Comparison of ENCODE assay signal across 18 cellular contexts in genomic region chr3:10972359-10972758, GRCh38. TPM values are rescaled to one million over a fixed set of nuclear protein-coding genes. Genes with fewer than 3 reads are reported as not detected.
A peak's percentile ranks its signal among the peaks of the same experiment; 100 is the strongest.
DNase-seq lines count a peak whose midpoint lies in the region; ATAC-seq, FAIRE-seq and TF ChIP-seq lines count a peak whose summit lies in the region.
"Had no signal": no experiment of that assay in that cellular context is flagged by ENCODE, and none has a peak within 500 bp of the region (broad histone marks: within the 10 kb centered on the region; RNA-seq: fewer than 3 reads in every experiment).

No MANE protein-coding gene starts in this region.

- no peak for TF ChIP-seq POLR2A in IMR-90 (IDR thresholded peaks at IDR 0.05; ENCODE audit: low read depth, low read length)

- H3K9me2 ChIP-seq in hepatocyte (replicated peaks; ENCODE audit: insufficient read depth): no peaks in the 10 kb centered on the region

- H2AFZ ChIP-seq in IMR-90 (replicated peaks; ENCODE audit: low read length, poor library complexity) (peak overlapping the region; percentile 62), neuronal stem cell (ENCODE audit: low read length) (no peak overlapping the region), hepatocyte (no peak overlapping the region)
- H2AFZ ChIP-seq: GM23248 had no signal

- peaks cover 23% of the 10 kb centered on the region for H3K27me3 ChIP-seq in IMR-90 (ENCODE audit: control insufficient read depth, insufficient read depth, low read length)
- peaks cover 0 to 4% (median 0%) of the 10 kb centered on the region in 3 experiments for H3K27me3 ChIP-seq in neuronal stem cell (ENCODE audit: control insufficient read depth in 3 of 3, insufficient read depth in 3 of 3, low read depth in 1 of 3, low read length in 3 of 3)
- peaks cover 31% of the 10 kb centered on the region for H3K27me3 ChIP-seq in hepatocyte
- H3K27me3 ChIP-seq: BLaER1 treated with 17β-estradiol and CSF1 and Interleukin-3, amounts not matched to agents 10 nM and 100 nM had no signal

- H3K4me3 ChIP-seq in IMR-90 (ENCODE audit: insufficient read depth, low read depth, low read length): no peak overlapping the region
- no peak overlapping the region for H3K4me3 ChIP-seq in kidney (ENCODE audit: low read length in 2 of 2)
- H3K4me3 ChIP-seq in neuronal stem cell (ENCODE audit: low read length in 2 of 2): peak overlapping the region in 1 of 2 donors; percentile 49
- H3K4me3 ChIP-seq in hepatocyte: no peak overlapping the region
- H3K4me3 ChIP-seq: BLaER1 treated with 17β-estradiol and CSF1 and Interleukin-3, amounts not matched to agents 10 nM and 100 nM; GM23248 had no signal

- no peak overlapping the region for H2BK20ac ChIP-seq in IMR-90 (ENCODE audit: low read depth, low read length)

- H3K23ac ChIP-seq in IMR-90 (ENCODE audit: low read depth, low read length) (no peak overlapping the region), neuronal stem cell (ENCODE audit: low read depth, low read length, poor library complexity) (peak overlapping the region; percentile 38)

- H2BK5ac ChIP-seq in IMR-90 (ENCODE audit: low read depth, low read length, poor library complexity, severe bottlenecking) (no peak overlapping the region), neuronal stem cell (ENCODE audit: low read length) (no peak overlapping the region)

- H2AK9ac ChIP-seq in IMR-90 (replicated peaks; ENCODE audit: low read depth, low read length, poor library complexity): no peak overlapping the region

- H3K18ac ChIP-seq in IMR-90 (ENCODE audit: low read depth, low read length): no peak overlapping the region
- no peak overlapping the region for H3K18ac ChIP-seq in neuronal stem cell (ENCODE audit: low read length)

- H3K9me1 ChIP-seq in IMR-90 (ENCODE audit: insufficient read depth, low read length): no peaks in the 10 kb centered on the region; the same call in 1 of the 2 replicates

- no peak for ATAC-seq in IMR-90 (ENCODE audit: low read depth)
- no peak for ATAC-seq in HG02610 (IDR thresholded peaks at IDR 0.05; ENCODE audit: unreplicated experiment)
- ATAC-seq in HG02588 (IDR thresholded peaks at IDR 0.05; ENCODE audit: unreplicated experiment): no peak

- DNase-seq in IMR-90 (no peak), kidney (peak; percentile 28), neuronal stem cell (ENCODE audit: low spot score) (no peak), hepatocyte (ENCODE audit: low spot score) (no peak)
- no peak for DNase-seq in activated CD4-positive, alpha-beta T cell treated with anti-CD3 and anti-CD28 coated beads, Interleukin-2, amount 10 ng/mL, durations not matched to agents 7 days and 5 days
- DNase-seq: ACHN; CD4-positive, CD25-positive, alpha-beta regulatory T cell; DMS53; GF-D8; GM23248; H7 had no signal

- H4K8ac ChIP-seq in IMR-90 (ENCODE audit: low read depth in 2 of 2, low read length in 2 of 2) (no peak overlapping the region), neuronal stem cell (ENCODE audit: low read depth, low read length) (no peak overlapping the region)

- H3K27ac ChIP-seq in IMR-90 (ENCODE audit: insufficient read depth, low read length): no peak overlapping the region
- H3K27ac ChIP-seq in kidney (ENCODE audit: low read depth in 2 of 2, low read length in 2 of 2): no peak overlapping the region
- H3K27ac ChIP-seq in neuronal stem cell (replicated peaks; ENCODE audit: low read length): no peak overlapping the region
- no peak overlapping the region for H3K27ac ChIP-seq in hepatocyte
- H3K27ac ChIP-seq: BLaER1 treated with 17β-estradiol and CSF1 and Interleukin-3, amounts not matched to agents 10 nM and 100 nM; GM23248 had no signal

- no peaks in the 10 kb centered on the region for H3K79me1 ChIP-seq in IMR-90 (ENCODE audit: low read depth in 1 of 2, low read length in 2 of 2)
- no peaks in the 10 kb centered on the region for H3K79me1 ChIP-seq in neuronal stem cell (ENCODE audit: low read depth, low read length)

- no peaks in the 10 kb centered on the region for H3K4me1 Mint-ChIP-seq in activated CD4-positive, alpha-beta T cell treated with anti-CD3 and anti-CD28 coated beads, Interleukin-2, amount 10 ng/mL, durations not matched to agents 7 days and 5 days
- H3K4me1 Mint-ChIP-seq: CD4-positive, CD25-positive, alpha-beta regulatory T cell had no signal

- no peak for FAIRE-seq in kidney (lab: Jason Lieb, UNC)
- FAIRE-seq: GM18507, HepG2 had no signal

- intact Hi-C loops in IMR-90 (cut with micrococcal nuclease) (no loop called here), kidney (cut with DNase I) (no loop called here)

- H3K4me3 Mint-ChIP-seq in activated CD4-positive, alpha-beta T cell treated with anti-CD3 and anti-CD28 coated beads, Interleukin-2, amount 10 ng/mL, durations not matched to agents 7 days and 5 days: no peak overlapping the region
- H3K4me3 Mint-ChIP-seq: CD4-positive, CD25-positive, alpha-beta regulatory T cell had no signal

- H3K4ac ChIP-seq in IMR-90 (ENCODE audit: low read depth, low read length) (no peak overlapping the region), neuronal stem cell (ENCODE audit: low read length) (no peak overlapping the region)

- H2BK12ac ChIP-seq in neuronal stem cell (ENCODE audit: low read length): no peak overlapping the region

- WGBS in IMR-90 (ENCODE audit: extremely low coverage in 2 of 2, insufficient read length in 1 of 2), 2 experiments: 7% methylated on average over 2 of the region's 6 CpGs; no CpG with 5 or more reads in 1 of the 2 experiments
- WGBS in neuronal stem cell (ENCODE audit: extremely low coverage in 2 of 2, insufficient read length in 2 of 2, insufficient replicate concordance in 1 of 2), 2 donors: no CpG with 5 or more reads among the region's 6 CpGs
- 60% methylated on average over 6 of the region's 6 CpGs for WGBS in hepatocyte (ENCODE audit: low lambda C conversion rate, missing lambda C conversion rate)

- no peak for TF ChIP-seq RAD21 in IMR-90 (IDR thresholded peaks at IDR 0.05; ENCODE audit: low read length)

- no peaks in the 10 kb centered on the region for H3K79me2 ChIP-seq in hepatocyte

- BruUV-seq in IMR-90 (replicated peaks; lab: Mats Ljungman, UMichigan): no TSS peak

- H3K36me3 Mint-ChIP-seq in activated CD4-positive, alpha-beta T cell treated with anti-CD3 and anti-CD28 coated beads, Interleukin-2, amount 10 ng/mL, durations not matched to agents 7 days and 5 days (ENCODE audit: low read depth): no peaks in the 10 kb centered on the region
- H3K36me3 Mint-ChIP-seq: CD4-positive, CD25-positive, alpha-beta regulatory T cell had no signal

- no peak overlapping the region for H2AK5ac ChIP-seq in IMR-90 (ENCODE audit: low read depth, low read length)
- H2AK5ac ChIP-seq in neuronal stem cell (ENCODE audit: low read depth, low read length): no peak overlapping the region

- TF ChIP-seq CTCF in IMR-90 (conservative IDR thresholded peaks at IDR 0.05; ENCODE audit: low read depth, low read length) (no peak), kidney (IDR thresholded peaks at IDR 0.05; ENCODE audit: borderline replicate concordance, extremely low read depth, insufficient read depth) (no peak), hepatocyte (IDR thresholded peaks at IDR 0.05; ENCODE audit: poor library complexity) (no peak)

- H4K91ac ChIP-seq in IMR-90 (ENCODE audit: insufficient read depth, low read depth, low read length): no peak overlapping the region
- no peak overlapping the region for H4K91ac ChIP-seq in neuronal stem cell (ENCODE audit: low read depth, low read length, poor library complexity)

- H3K27me3 Mint-ChIP-seq in activated CD4-positive, alpha-beta T cell treated with anti-CD3 and anti-CD28 coated beads, Interleukin-2, amount 10 ng/mL, durations not matched to agents 7 days and 5 days: peaks cover 8% of the 10 kb centered on the region

- H4K5ac ChIP-seq in IMR-90 (ENCODE audit: low read depth, low read length): no peak overlapping the region

- H3K14ac ChIP-seq in IMR-90 (replicated peaks; ENCODE audit: low read depth, low read length) (no peak overlapping the region), neuronal stem cell (ENCODE audit: low read length) (no peak overlapping the region)

- H3K9ac ChIP-seq in IMR-90 (ENCODE audit: low read depth, low read length) (no peak overlapping the region), kidney (ENCODE audit: low read length in 2 of 2) (no peak overlapping the region), neuronal stem cell (ENCODE audit: low read depth, low read length, poor library complexity) (no peak overlapping the region)
- H3K9ac ChIP-seq: BLaER1 treated with 17β-estradiol and CSF1 and Interleukin-3, amounts not matched to agents 10 nM and 100 nM; GM23248 had no signal

- CTCF ChIA-PET in IMR-90 (lab: Yijun Ruan, JAX): no interaction called here
- CTCF ChIA-PET in activated CD4-positive, alpha-beta T cell treated with anti-CD3 and anti-CD28 coated beads, Interleukin-2, amount 10 ng/mL, durations not matched to agents 7 days and 5 days (lab: Charles Lee): no interaction called here

- no peak overlapping the region for H2BK120ac ChIP-seq in IMR-90 (ENCODE audit: low read depth, low read length)
- no peak overlapping the region for H2BK120ac ChIP-seq in neuronal stem cell (ENCODE audit: low read depth, low read length)

- H3K36me3 ChIP-seq in IMR-90 (ENCODE audit: control insufficient read depth, insufficient read depth, low read length) (no peaks in the 10 kb centered on the region), kidney (ENCODE audit: control insufficient read depth in 1 of 2, insufficient read depth in 2 of 2, low read length in 2 of 2) (no peaks in the 10 kb centered on the region), neuronal stem cell (replicated peaks in 1 of 2; ENCODE audit: control insufficient read depth in 2 of 2, insufficient read depth in 2 of 2, low read length in 2 of 2) (no peaks in the 10 kb centered on the region), hepatocyte (replicated peaks; ENCODE audit: insufficient read depth, low read depth) (no peaks in the 10 kb centered on the region)
- H3K36me3 ChIP-seq: BLaER1 treated with 17β-estradiol and CSF1 and Interleukin-3, amounts not matched to agents 10 nM and 100 nM had no signal

- in situ Hi-C loops in IMR-90 (cut with MboI; ENCODE audit: low sequenced_read_pairs): no loop called here

- no peak overlapping the region for H3K27ac Mint-ChIP-seq in activated CD4-positive, alpha-beta T cell treated with anti-CD3 and anti-CD28 coated beads, Interleukin-2, amount 10 ng/mL, durations not matched to agents 7 days and 5 days
- H3K27ac Mint-ChIP-seq: CD4-positive, CD25-positive, alpha-beta regulatory T cell had no signal

- H3K9me3 ChIP-seq in IMR-90 (ENCODE audit: control insufficient read depth, insufficient read depth, low read length) (no peaks in the 10 kb centered on the region), kidney (ENCODE audit: control insufficient read depth in 1 of 2, low read length in 2 of 2) (no peaks in the 10 kb centered on the region), neuronal stem cell (replicated peaks in 1 of 2; ENCODE audit: control insufficient read depth in 2 of 2, insufficient read depth in 1 of 2, low read depth in 1 of 2, low read length in 2 of 2) (no peaks in the 10 kb centered on the region), hepatocyte (ENCODE audit: low read depth) (no peaks in the 10 kb centered on the region)
- H3K9me3 ChIP-seq: BLaER1 treated with 17β-estradiol and CSF1 and Interleukin-3, amounts not matched to agents 10 nM and 100 nM had no signal

- no peaks in the 10 kb centered on the region for H3K9me3 Mint-ChIP-seq in activated CD4-positive, alpha-beta T cell treated with anti-CD3 and anti-CD28 coated beads, Interleukin-2, amount 10 ng/mL, durations not matched to agents 7 days and 5 days

- H2BK15ac ChIP-seq in IMR-90 (ENCODE audit: low read depth, low read length) (no peak overlapping the region), neuronal stem cell (ENCODE audit: low read length) (no peak overlapping the region)

- H3K4me2 ChIP-seq in IMR-90 (ENCODE audit: low read depth, low read length) (no peak overlapping the region), neuronal stem cell (ENCODE audit: insufficient read depth, low read length, poor library complexity, severe bottlenecking) (no peak overlapping the region), hepatocyte (no peak overlapping the region)
- H3K4me2 ChIP-seq: BLaER1 treated with 17β-estradiol and CSF1 and Interleukin-3, amounts not matched to agents 10 nM and 100 nM had no signal

- H3K4me1 ChIP-seq in IMR-90 (ENCODE audit: control insufficient read depth, insufficient read depth, low read length) (no peaks in the 10 kb centered on the region), kidney (ENCODE audit: control insufficient read depth in 1 of 2, insufficient read depth in 1 of 2, low read depth in 1 of 2, low read length in 2 of 2) (no peaks in the 10 kb centered on the region), neuronal stem cell (ENCODE audit: control insufficient read depth in 2 of 2, insufficient read depth in 1 of 2, low read depth in 1 of 2, low read length in 2 of 2) (no peaks in the 10 kb centered on the region), hepatocyte (ENCODE audit: insufficient read depth) (no peaks in the 10 kb centered on the region)

- dilution Hi-C loops in IMR-90 (cut with HindIII; ENCODE audit: low sequenced_read_pairs, unreplicated experiment): no loop called here

- H3K56ac ChIP-seq in IMR-90 (ENCODE audit: extremely low read depth, insufficient read depth, low read length): no peak overlapping the region

- POLR2A ChIA-PET in IMR-90 (lab: Charles Lee; ENCODE audit: unreplicated experiment): no interaction called here
- POLR2A ChIA-PET in activated CD4-positive, alpha-beta T cell treated with anti-CD3 and anti-CD28 coated beads, Interleukin-2, amount 10 ng/mL, durations not matched to agents 7 days and 5 days (lab: Charles Lee): no interaction called here

- H4K20me1 ChIP-seq in IMR-90 (ENCODE audit: insufficient read depth, low read length) (no peaks in the 10 kb centered on the region), hepatocyte (ENCODE audit: insufficient read depth, poor library complexity, severe bottlenecking) (no peaks in the 10 kb centered on the region)

RNA-seq across cellular contexts. Expression of gene SLC6A1, which starts 20.2 kb away (rescaled TPM):
- total RNA-seq in IMR-90 (2012; rRNA removed) (not detected in 2 replicates), kidney (2.1 TPM), hepatocyte (3.9 and 5.7 TPM in 2 replicates)
- polyA plus RNA-seq in IMR-90 (2012; rRNA removed) (0.02 TPM in 1 of 2 replicates, not detected in the other), kidney (ENCODE audit: insufficient read depth, low read depth, low replicate concordance) (not detected), hepatocyte (1.7 and 3.6 TPM in 2 replicates)
- not detected in 2 replicates for polyA plus RNA-seq in IMR-90 (2012; cell fraction: cytosol; rRNA removed)
- not detected in 2 replicates for polyA plus RNA-seq in IMR-90 (2012; cell fraction: nucleus; rRNA removed; ENCODE audit: low replicate concordance)
- polyA plus RNA-seq in neuronal stem cell (2013, experiment 1 of 2): 0.75 TPM
- polyA plus RNA-seq in neuronal stem cell (2013, experiment 2 of 2): 0.78 TPM
- not detected for total RNA-seq in activated CD4-positive, alpha-beta T cell treated with anti-CD3 and anti-CD28 coated beads, Interleukin-2, amount 10 ng/mL, durations not matched to agents 7 days and 5 days
- total RNA-seq: A172; CD4-positive, CD25-positive, alpha-beta regulatory T cell; GM23248; HepG2; HT1080 had no signal
- polyA plus RNA-seq: CD4-positive, CD25-positive, alpha-beta regulatory T cell; GM23248; HepG2 had no signal
